Comparison of ENCODE assay signal across 1 cellular context in genomic region chr13:29901714-29902631, GRCh38.
TF ChIP-seq lines count a peak whose summit lies in the region.

No MANE protein-coding gene starts in this region.

TF ChIP-seq in SK-N-SH, 30 proteins besides CTCF, POLR2A, EP300 and RAD21 (continued from another document):
- TF ChIP-seq REST (IDR thresholded peaks at IDR 0.05; ENCODE audit: low read depth, low read length) (no peak), TEAD4 (IDR thresholded peaks at IDR 0.05; ENCODE audit: borderline replicate concordance, insufficient read depth) (peak; percentile 75), RCOR1 (IDR thresholded peaks at IDR 0.05; ENCODE audit: low read length) (no peak), TCF12 (IDR thresholded peaks at IDR 0.05) (peak; percentile 90), NRF1 (IDR thresholded peaks at IDR 0.05; ENCODE audit: low read depth, low read length) (no peak), YY1 (IDR thresholded peaks at IDR 0.05; ENCODE audit: low read depth) (no peak), RXRA (IDR thresholded peaks at IDR 0.05; ENCODE audit: borderline replicate concordance, low read depth) (peak; percentile 71; the same call in 1 of the 2 replicates), POLR2AphosphoS5 (IDR thresholded peaks at IDR 0.05; ENCODE audit: low read depth, low read length) (peak; percentile 56; the same call in 1 of the 2 replicates), USF1 (IDR thresholded peaks at IDR 0.05; ENCODE audit: borderline replicate concordance, low read depth) (no peak), FOSL2 (IDR thresholded peaks at IDR 0.05; ENCODE audit: borderline replicate concordance, low read depth) (peak; percentile 23; the same call in 1 of the 2 replicates)
